Comparison of ENCODE assay signal across 8 cellular contexts in the genomic region with DNA sequence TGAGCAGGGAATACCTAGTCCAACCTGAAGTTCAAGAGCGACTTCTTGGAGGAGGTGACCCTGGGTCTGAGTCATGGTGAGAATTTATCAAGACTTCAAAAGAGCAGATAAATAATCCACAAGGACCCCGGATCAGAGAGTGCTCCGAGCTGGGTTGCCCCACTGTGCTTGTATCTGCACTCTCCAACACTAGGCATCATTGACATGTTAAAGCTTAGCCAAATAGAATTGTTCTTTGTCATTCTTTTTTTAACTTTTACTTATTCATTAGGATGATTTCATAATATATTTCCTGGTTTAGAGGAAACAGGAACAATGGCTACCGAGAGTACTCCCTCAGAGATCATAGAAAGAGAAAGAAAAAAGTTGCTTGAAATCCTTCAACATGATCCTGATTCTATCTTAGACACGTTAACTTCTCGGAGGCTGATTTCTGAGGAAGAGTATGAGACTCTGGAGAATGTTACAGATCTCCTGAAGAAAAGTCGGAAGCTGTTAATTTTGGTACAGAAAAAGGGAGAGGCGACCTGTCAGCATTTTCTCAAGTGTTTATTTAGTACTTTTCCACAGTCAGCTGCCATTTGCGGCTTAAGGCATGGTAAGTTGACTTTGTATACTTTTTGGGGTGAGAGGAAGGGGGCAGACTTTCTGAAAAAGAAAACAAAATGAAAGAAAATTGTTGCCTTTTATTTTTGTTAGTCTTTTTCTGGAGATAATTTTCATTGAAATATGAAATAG. TPM values are rescaled to one million over a fixed set of nuclear protein-coding genes. Genes with fewer than 3 reads are reported as not detected.
DNase-seq lines count a peak whose midpoint lies in the region; TF ChIP-seq lines count a peak whose summit lies in the region.

A gene with protein sequence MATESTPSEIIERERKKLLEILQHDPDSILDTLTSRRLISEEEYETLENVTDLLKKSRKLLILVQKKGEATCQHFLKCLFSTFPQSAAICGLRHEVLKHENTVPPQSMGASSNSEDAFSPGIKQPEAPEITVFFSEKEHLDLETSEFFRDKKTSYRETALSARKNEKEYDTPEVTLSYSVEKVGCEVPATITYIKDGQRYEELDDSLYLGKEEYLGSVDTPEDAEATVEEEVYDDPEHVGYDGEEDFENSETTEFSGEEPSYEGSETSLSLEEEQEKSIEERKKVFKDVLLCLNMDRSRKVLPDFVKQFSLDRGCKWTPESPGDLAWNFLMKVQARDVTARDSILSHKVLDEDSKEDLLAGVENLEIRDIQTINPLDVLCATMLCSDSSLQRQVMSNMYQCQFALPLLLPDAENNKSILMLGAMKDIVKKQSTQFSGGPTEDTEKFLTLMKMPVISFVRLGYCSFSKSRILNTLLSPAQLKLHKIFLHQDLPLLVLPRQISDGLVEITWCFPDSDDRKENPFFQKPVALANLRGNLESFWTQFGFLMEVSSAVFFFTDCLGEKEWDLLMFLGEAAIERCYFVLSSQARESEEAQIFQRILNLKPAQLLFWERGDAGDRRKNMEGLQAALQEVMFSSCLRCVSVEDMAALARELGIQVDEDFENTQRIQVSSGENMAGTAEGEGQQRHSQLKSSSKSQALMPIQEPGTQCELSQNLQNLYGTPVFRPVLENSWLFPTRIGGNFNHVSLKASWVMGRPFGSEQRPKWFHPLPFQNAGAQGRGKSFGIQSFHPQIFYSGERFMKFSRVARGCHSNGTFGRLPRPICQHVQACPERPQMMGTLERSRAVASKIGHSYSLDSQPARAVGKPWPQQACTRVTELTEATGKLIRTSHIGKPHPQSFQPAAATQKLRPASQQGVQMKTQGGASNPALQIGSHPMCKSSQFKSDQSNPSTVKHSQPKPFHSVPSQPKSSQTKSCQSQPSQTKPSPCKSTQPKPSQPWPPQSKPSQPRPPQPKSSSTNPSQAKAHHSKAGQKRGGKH (plus strand): TSS at position 300 of the 738 bp plus-strand sequence. CDS start 16 bp downstream, at position 316.

- H3K27me3 ChIP-seq in duodenal mucosa (ENCODE audit: control insufficient read depth in 1 of 2, insufficient read depth in 2 of 2, low read length in 2 of 2), result no peaks in the 10 kb centered on the region
- H3K27me3 ChIP-seq in mucosa of rectum (ENCODE audit: control insufficient read depth in 2 of 2, insufficient read depth in 2 of 2, low read length in 2 of 2), result no peaks in the 10 kb centered on the region
- peaks cover 32% of the 10 kb centered on the region for H3K27me3 ChIP-seq in BE2C

- H3K27ac ChIP-seq in HEK293 (ENCODE audit: extremely low read depth, low read depth, low read length), result no peak within 1 kb of the TSS; the same call in 1 of the 2 replicates
- peak within 1 kb of the TSS; percentile 42 for H3K27ac ChIP-seq in duodenal mucosa (ENCODE audit: low read depth, low read length)
- H3K27ac ChIP-seq in mucosa of rectum (ENCODE audit: low read depth in 2 of 2, low read length in 2 of 2), result peak within 1 kb of the TSS; percentile 60 to 70

- H3K4me3 ChIP-seq in GM12865 (ENCODE audit: low read depth, low read length) (peak within 1 kb of the TSS; percentile 75), HEK293 (ENCODE audit: low read depth, low read length) (peak within 1 kb of the TSS; percentile 31), duodenal mucosa (ENCODE audit: low read depth in 1 of 2, low read length in 2 of 2) (peak within 1 kb of the TSS; percentile 74 to 83), mucosa of rectum (ENCODE audit: low read length in 2 of 2) (peak within 1 kb of the TSS; percentile 40 to 74), BE2C (ENCODE audit: low read depth, low read length) (no peak within 1 kb of the TSS)

- H3K36me3 ChIP-seq in HEK293 (ENCODE audit: control insufficient read depth in 2 of 2, insufficient read depth in 1 of 2, low read length in 2 of 2), result no peaks in the 10 kb centered on the region
- H3K36me3 ChIP-seq in duodenal mucosa (ENCODE audit: control insufficient read depth in 1 of 2, insufficient read depth in 2 of 2, low read length in 2 of 2), result no peaks in the 10 kb centered on the region
- H3K36me3 ChIP-seq in mucosa of rectum (ENCODE audit: control insufficient read depth in 2 of 2, insufficient read depth in 2 of 2, low read length in 2 of 2), result no peaks in the 10 kb centered on the region
- no peaks in the 10 kb centered on the region for H3K36me3 ChIP-seq in BE2C

- TF ChIP-seq CTCF in GM12865 (IDR thresholded peaks at IDR 0.05; ENCODE audit: insufficient read depth, low read depth, low read length, missing control alignments), result no peak
- 0 out of 2 replicates have a peak, but pooled peaks have one; percentile 11 for TF ChIP-seq CTCF in HEK293 (tag by site-specific recombination; IDR thresholded peaks at IDR 0.05)
- TF ChIP-seq CTCF in BE2C (IDR thresholded peaks at IDR 0.05; ENCODE audit: low read depth, low read length), result no peak

- DNase-seq in GM12865 (ENCODE audit: low read depth) (peak; percentile 54), OCI-M1 (lab: John Stamatoyannopoulos, UW) (peak; percentile 85), NCI-H226 (no peak), T1000 (lab: John Stamatoyannopoulos, UW) (no peak), BE2C (no peak)

- POLR2A ChIA-PET in HEK293 (lab: Yijun Ruan, JAX), result no interaction called here

- CTCF ChIA-PET in HEK293 (lab: Yijun Ruan, JAX), result interaction anchor here (0.6 to 0.7 kb wide), 2 partner anchors 16 to 28 kb away, joined by 4 read pairs; no protein-coding TSS in a partner anchor

- H3K9ac ChIP-seq in duodenal mucosa (ENCODE audit: low read depth in 1 of 2, low read length in 2 of 2), result peak within 1 kb of the TSS; percentile 65 to 85
- peak within 1 kb of the TSS; percentile 34 to 70 for H3K9ac ChIP-seq in mucosa of rectum (ENCODE audit: low read depth in 1 of 2, low read length in 2 of 2)

- H3K4me1 ChIP-seq in HEK293 (ENCODE audit: control insufficient read depth, insufficient read depth, low read length), result no peaks in the 10 kb centered on the region
- peaks cover 0 to 28% of the 10 kb centered on the region in 2 donors for H3K4me1 ChIP-seq in duodenal mucosa (ENCODE audit: control insufficient read depth in 1 of 2, insufficient read depth in 2 of 2, low read length in 2 of 2)
- no peaks in the 10 kb centered on the region for H3K4me1 ChIP-seq in mucosa of rectum (ENCODE audit: control insufficient read depth in 2 of 2, insufficient read depth in 2 of 2, low read length in 2 of 2)
- no peaks in the 10 kb centered on the region for H3K4me1 ChIP-seq in BE2C

- H3K9me3 ChIP-seq in HEK293 (ENCODE audit: control insufficient read depth, insufficient read depth, low read depth, low read length) (no peaks in the 10 kb centered on the region), duodenal mucosa (ENCODE audit: control insufficient read depth in 1 of 2, low read length in 2 of 2) (no peaks in the 10 kb centered on the region), mucosa of rectum (ENCODE audit: control insufficient read depth in 2 of 2, low read length in 2 of 2) (no peaks in the 10 kb centered on the region), BE2C (no peaks in the 10 kb centered on the region)

TF ChIP-seq in HEK293, 187 proteins besides CTCF, POLR2A, EP300 and RAD21 (continues in another document):
- TF ChIP-seq YY1 (tag by site-specific recombination; IDR thresholded peaks at IDR 0.05) (no peak; the same call in 1 of the 2 replicates), ZNF335 (tag by site-specific recombination; conservative IDR thresholded peaks at IDR 0.05) (peak; percentile 82), ZBTB17 (tag by site-specific recombination; IDR thresholded peaks at IDR 0.05) (peak; percentile 77), ZFP37 (tag by site-specific recombination; IDR thresholded peaks at IDR 0.05) (no peak), ZNF37A (tag by site-specific recombination; IDR thresholded peaks at IDR 0.05) (no peak), ZSCAN23 (tag by site-specific recombination; IDR thresholded peaks at IDR 0.05) (no peak), ZNF133 (tag by site-specific recombination; IDR thresholded peaks at IDR 0.05) (no peak), SP2 (tag by site-specific recombination; IDR thresholded peaks at IDR 0.05) (no peak), KLF16 (tag by site-specific recombination; IDR thresholded peaks at IDR 0.05) (no peak), SP3 (tag by site-specific recombination; IDR thresholded peaks at IDR 0.05) (0 out of 2 replicates have a peak, but pooled peaks have one; percentile 4)
- TF ChIP-seq, protein P1, sequence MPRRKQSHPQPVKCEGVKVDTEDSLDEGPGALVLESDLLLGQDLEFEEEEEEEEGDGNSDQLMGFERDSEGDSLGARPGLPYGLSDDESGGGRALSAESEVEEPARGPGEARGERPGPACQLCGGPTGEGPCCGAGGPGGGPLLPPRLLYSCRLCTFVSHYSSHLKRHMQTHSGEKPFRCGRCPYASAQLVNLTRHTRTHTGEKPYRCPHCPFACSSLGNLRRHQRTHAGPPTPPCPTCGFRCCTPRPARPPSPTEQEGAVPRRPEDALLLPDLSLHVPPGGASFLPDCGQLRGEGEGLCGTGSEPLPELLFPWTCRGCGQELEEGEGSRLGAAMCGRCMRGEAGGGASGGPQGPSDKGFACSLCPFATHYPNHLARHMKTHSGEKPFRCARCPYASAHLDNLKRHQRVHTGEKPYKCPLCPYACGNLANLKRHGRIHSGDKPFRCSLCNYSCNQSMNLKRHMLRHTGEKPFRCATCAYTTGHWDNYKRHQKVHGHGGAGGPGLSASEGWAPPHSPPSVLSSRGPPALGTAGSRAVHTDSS (tag by site-specific recombination; IDR thresholded peaks at IDR 0.05), result peak; percentile 43; the same call in 1 of the 2 replicates
- TF ChIP-seq, protein P2, sequence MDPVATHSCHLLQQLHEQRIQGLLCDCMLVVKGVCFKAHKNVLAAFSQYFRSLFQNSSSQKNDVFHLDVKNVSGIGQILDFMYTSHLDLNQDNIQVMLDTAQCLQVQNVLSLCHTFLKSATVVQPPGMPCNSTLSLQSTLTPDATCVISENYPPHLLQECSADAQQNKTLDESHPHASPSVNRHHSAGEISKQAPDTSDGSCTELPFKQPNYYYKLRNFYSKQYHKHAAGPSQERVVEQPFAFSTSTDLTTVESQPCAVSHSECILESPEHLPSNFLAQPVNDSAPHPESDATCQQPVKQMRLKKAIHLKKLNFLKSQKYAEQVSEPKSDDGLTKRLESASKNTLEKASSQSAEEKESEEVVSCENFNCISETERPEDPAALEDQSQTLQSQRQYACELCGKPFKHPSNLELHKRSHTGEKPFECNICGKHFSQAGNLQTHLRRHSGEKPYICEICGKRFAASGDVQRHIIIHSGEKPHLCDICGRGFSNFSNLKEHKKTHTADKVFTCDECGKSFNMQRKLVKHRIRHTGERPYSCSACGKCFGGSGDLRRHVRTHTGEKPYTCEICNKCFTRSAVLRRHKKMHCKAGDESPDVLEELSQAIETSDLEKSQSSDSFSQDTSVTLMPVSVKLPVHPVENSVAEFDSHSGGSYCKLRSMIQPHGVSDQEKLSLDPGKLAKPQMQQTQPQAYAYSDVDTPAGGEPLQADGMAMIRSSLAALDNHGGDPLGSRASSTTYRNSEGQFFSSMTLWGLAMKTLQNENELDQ (tag by site-specific recombination; IDR thresholded peaks at IDR 0.05; ENCODE audit: low read depth), result no peak

RNA-seq across cellular contexts. Expression of the gene that starts here (rescaled TPM):
- polyA plus RNA-seq in BE2C (2012; ENCODE audit: insufficient read depth, insufficient read length, low read depth), result 0.12 TPM

Comparison
In these comparisons a context has a peak if more than half of its experiments do, and no peak if none do; other contexts are left out.
1. DNase-seq: peak in GM12865 (single experiment) and OCI-M1 (single experiment); none in NCI-H226 (single experiment), T1000 (single experiment) and BE2C (single experiment).